In genomic region chr21:32393677-32394001, GRCh38 we compare ENCODE assay signal across 8 cellular contexts. TPM values are rescaled to one million over a fixed set of nuclear protein-coding genes. Genes with fewer than 3 reads are reported as not detected.
A peak's percentile ranks its signal among the peaks of the same experiment; 100 is the strongest.
DNase-seq lines count a peak whose midpoint lies in the region; ATAC-seq and TF ChIP-seq lines count a peak whose summit lies in the region.

No MANE protein-coding gene starts in this region.

- peaks cover 11 to 26% (median 17%) of the 10 kb centered on the region in 10 experiments for H3K4me1 ChIP-seq in BLaER1 treated with 17β-estradiol and CSF1 and Interleukin-3, amounts not matched to agents 10 nM and 100 nM
- H3K4me1 ChIP-seq in naive thymus-derived CD4-positive, alpha-beta T cell (ENCODE audit: control insufficient read depth in 2 of 2, insufficient read depth in 2 of 2, low read length in 2 of 2): peaks cover 8 to 12% of the 10 kb centered on the region in 2 donors

- H3K27me3 Mint-ChIP-seq in MCF 10A (ENCODE audit: insufficient read depth, unreplicated experiment): no peaks in the 10 kb centered on the region
- peaks cover 3 to 26% (median 8%) of the 10 kb centered on the region in 5 donors for H3K27me3 Mint-ChIP-seq in naive thymus-derived CD4-positive, alpha-beta T cell

- H3K4me1 Mint-ChIP-seq in MCF 10A (ENCODE audit: insufficient read depth, unreplicated experiment): peaks cover 25% of the 10 kb centered on the region
- H3K4me1 Mint-ChIP-seq in naive thymus-derived CD4-positive, alpha-beta T cell: peaks cover 34 to 47% (median 39%) of the 10 kb centered on the region in 7 donors

- TF ChIP-seq CTCF in MCF 10A (IDR thresholded peaks at IDR 0.05; ENCODE audit: unreplicated experiment): no peak

- CTCF ChIA-PET in MCF 10A (lab: Yijun Ruan, JAX): interaction anchor here (0.9 to 2.5 kb wide), 3 partner anchors 9 to 207 kb away, joined by 3 to 16 read pairs (median 15); no protein-coding TSS in a partner anchor
- CTCF ChIA-PET in naive thymus-derived CD4-positive, alpha-beta T cell (lab: Charles Lee): no interaction called here

- POLR2A ChIA-PET in MCF 10A (lab: Yijun Ruan, JAX): interaction anchor here (0.6 to 8.3 kb wide), 10 partner anchors 8 to 810 kb away, joined by 3 to 97 read pairs (median 4); partner anchors contain the start of genes CFAP298 and EVA1C
- POLR2A ChIA-PET in naive thymus-derived CD4-positive, alpha-beta T cell (lab: Charles Lee): interaction anchor here (1.0 kb wide), 1 partner anchor 18 kb away, joined by 10 read pairs; the partner anchor contains the start of gene EVA1C

- H3K27ac Mint-ChIP-seq in MCF 10A (ENCODE audit: low read depth, unreplicated experiment): peak overlapping the region; percentile 84
- H3K27ac Mint-ChIP-seq in naive thymus-derived CD4-positive, alpha-beta T cell: peak overlapping the region in 6 of 9 donors; percentile 50 to 90 (median 76)

- peaks cover 15% of the 10 kb centered on the region for H3K36me3 Mint-ChIP-seq in MCF 10A (ENCODE audit: insufficient read depth, unreplicated experiment)
- H3K36me3 Mint-ChIP-seq in naive thymus-derived CD4-positive, alpha-beta T cell: peaks cover 0 to 15% (median 13%) of the 10 kb centered on the region in 5 donors

- no TSS peak for BruUV-seq in MCF 10A (replicated peaks; lab: Mats Ljungman, UMichigan)

- no peak for ATAC-seq in naive thymus-derived CD4-positive, alpha-beta T cell
- no peak for ATAC-seq in GM18861 (IDR thresholded peaks at IDR 0.05; ENCODE audit: unreplicated experiment)

- peak overlapping the region; percentile 58 to 98 (median 90) for H3K4me2 ChIP-seq in BLaER1 treated with 17β-estradiol and CSF1 and Interleukin-3, amounts not matched to agents 10 nM and 100 nM

- peaks cover 0 to 12% (median 7%) of the 10 kb centered on the region in 11 experiments; a peak in 13 of 22 replicates for H3K9me3 ChIP-seq in BLaER1 treated with 17β-estradiol and CSF1 and Interleukin-3, amounts not matched to agents 10 nM and 100 nM (replicated peaks in 1 of 11)
- H3K9me3 ChIP-seq in naive thymus-derived CD4-positive, alpha-beta T cell (ENCODE audit: control insufficient read depth in 2 of 3, low read length in 3 of 3): no peaks in the 10 kb centered on the region

- H3K4me3 Mint-ChIP-seq in MCF 10A (ENCODE audit: unreplicated experiment): peak overlapping the region; percentile 81
- H3K4me3 Mint-ChIP-seq in naive thymus-derived CD4-positive, alpha-beta T cell: peak overlapping the region; percentile 81 to 92 (median 86)

- H4K20me1 ChIP-seq in BLaER1 treated with 17β-estradiol and CSF1 and Interleukin-3, amounts not matched to agents 10 nM and 100 nM: peaks cover 0 to 39% (median 23%) of the 10 kb centered on the region in 11 experiments; a peak in 19 of 22 replicates

- H3K9me3 Mint-ChIP-seq in MCF 10A (ENCODE audit: unreplicated experiment): no peaks in the 10 kb centered on the region
- no peaks in the 10 kb centered on the region for H3K9me3 Mint-ChIP-seq in naive thymus-derived CD4-positive, alpha-beta T cell

- intact Hi-C loops in MCF 10A (cut with micrococcal nuclease): no loop called here
- intact Hi-C loops in naive thymus-derived CD4-positive, alpha-beta T cell (cut with micrococcal nuclease): loop anchor here (1.0 to 10.0 kb wide), 14 partner anchors 18 to 1248 kb away; partner anchors contain the start of genes SYNJ1 (in 2 of the 2), CFAP298 (in 1 of the 2), CRYZL1 (in 1 of the 2) and DONSON (in 1 of the 2)
- intact Hi-C loops in head of caudate nucleus (cut with DNase I): no loop called here

- peaks cover 0 to 25% (median 17%) of the 10 kb centered on the region in 11 experiments; a peak in 20 of 22 replicates for H3K36me3 ChIP-seq in BLaER1 treated with 17β-estradiol and CSF1 and Interleukin-3, amounts not matched to agents 10 nM and 100 nM
- peaks cover 0 to 10% (median 0%) of the 10 kb centered on the region in 3 experiments for H3K36me3 ChIP-seq in naive thymus-derived CD4-positive, alpha-beta T cell (ENCODE audit: control insufficient read depth in 2 of 3, insufficient read depth in 3 of 3, low read length in 3 of 3)

- no peaks in the 10 kb centered on the region for H3K27me3 ChIP-seq in BLaER1 treated with 17β-estradiol and CSF1 and Interleukin-3, amounts not matched to agents 10 nM and 100 nM
- H3K27me3 ChIP-seq in naive thymus-derived CD4-positive, alpha-beta T cell (ENCODE audit: control insufficient read depth in 2 of 2, insufficient read depth in 2 of 2, low read length in 2 of 2): no peaks in the 10 kb centered on the region

- DNase-seq in Kasumi-1 (lab: John Stamatoyannopoulos, UW): peak; percentile 65 to 72
- no peak for DNase-seq in MCF 10A (ENCODE audit: unreplicated experiment)
- peak in 1 of 9 donors; percentile 4 for DNase-seq in naive thymus-derived CD4-positive, alpha-beta T cell
- no peak for DNase-seq in head of caudate nucleus
- DNase-seq in SW 1271 (lab: John Stamatoyannopoulos, UW): no peak
- DNase-seq in SW480 (ENCODE audit: low spot score): no peak

- peak overlapping the region; percentile 73 to 88 (median 82) for H3K9ac ChIP-seq in BLaER1 treated with 17β-estradiol and CSF1 and Interleukin-3, amounts not matched to agents 10 nM and 100 nM

- H3K27ac ChIP-seq in BLaER1 treated with 17β-estradiol and CSF1 and Interleukin-3, amounts not matched to agents 10 nM and 100 nM: peak overlapping the region; percentile 74 to 88 (median 83); a peak in 21 of 22 replicates
- peak overlapping the region; percentile 70 for H3K27ac ChIP-seq in naive thymus-derived CD4-positive, alpha-beta T cell (ENCODE audit: low read depth, low read length)

- H3K4me3 ChIP-seq in BLaER1 treated with 17β-estradiol and CSF1 and Interleukin-3, amounts not matched to agents 10 nM and 100 nM: peak overlapping the region; percentile 86 to 100 (median 98)
- peak overlapping the region; percentile 85 for H3K4me3 ChIP-seq in naive thymus-derived CD4-positive, alpha-beta T cell (ENCODE audit: low read length)

RNA-seq across cellular contexts. Expression of gene URB1, which starts 0.8 kb away (rescaled TPM):
- total RNA-seq in MCF 10A (2022): 32.3 and 43.5 TPM in 2 replicates
- total RNA-seq in naive thymus-derived CD4-positive, alpha-beta T cell: 10 to 100 TPM; 14.5 to 20.6 (median 17.9) TPM
- 1 to 10 TPM; 1.8 to 6.1 TPM for polyA plus RNA-seq in naive thymus-derived CD4-positive, alpha-beta T cell

RNA-seq across cellular contexts. Expression of gene EVA1C, which starts 18.9 kb away (rescaled TPM):
- 16.8 and 22.2 TPM in 2 replicates for total RNA-seq in MCF 10A (2022)
- total RNA-seq in naive thymus-derived CD4-positive, alpha-beta T cell: 10 to 100 TPM in 4 of 5 experiments, 1 to 10 TPM in 1; 2.6 to 16.3 (median 12.3) TPM
- 10 to 100 TPM in 1 of 2 donors, 1 to 10 TPM in 1; 3.8 to 11.0 TPM for polyA plus RNA-seq in naive thymus-derived CD4-positive, alpha-beta T cell

Comparison
In these comparisons a context has a peak if more than half of its experiments do, and no peak if none do; other contexts are left out.
1. DNase-seq: peak in Kasumi-1 (2 of 2); none in MCF 10A (single experiment), head of caudate nucleus (0 of 42), SW 1271 (0 of 2) and SW480 (single experiment).
2. intact Hi-C loops: an anchor here in naive thymus-derived CD4-positive, alpha-beta T cell (1.0 to 10.0 kb wide); none called in MCF 10A and head of caudate nucleus.